In genomic region chr12:47758834-47759690, GRCh38 we compare ENCODE assay signal across 8 cellular contexts. TPM values are rescaled to one million over a fixed set of nuclear protein-coding genes. Genes with fewer than 3 reads are reported as not detected.
DNase-seq lines count a peak whose midpoint lies in the region; ATAC-seq and TF ChIP-seq lines count a peak whose summit lies in the region.

A gene with protein sequence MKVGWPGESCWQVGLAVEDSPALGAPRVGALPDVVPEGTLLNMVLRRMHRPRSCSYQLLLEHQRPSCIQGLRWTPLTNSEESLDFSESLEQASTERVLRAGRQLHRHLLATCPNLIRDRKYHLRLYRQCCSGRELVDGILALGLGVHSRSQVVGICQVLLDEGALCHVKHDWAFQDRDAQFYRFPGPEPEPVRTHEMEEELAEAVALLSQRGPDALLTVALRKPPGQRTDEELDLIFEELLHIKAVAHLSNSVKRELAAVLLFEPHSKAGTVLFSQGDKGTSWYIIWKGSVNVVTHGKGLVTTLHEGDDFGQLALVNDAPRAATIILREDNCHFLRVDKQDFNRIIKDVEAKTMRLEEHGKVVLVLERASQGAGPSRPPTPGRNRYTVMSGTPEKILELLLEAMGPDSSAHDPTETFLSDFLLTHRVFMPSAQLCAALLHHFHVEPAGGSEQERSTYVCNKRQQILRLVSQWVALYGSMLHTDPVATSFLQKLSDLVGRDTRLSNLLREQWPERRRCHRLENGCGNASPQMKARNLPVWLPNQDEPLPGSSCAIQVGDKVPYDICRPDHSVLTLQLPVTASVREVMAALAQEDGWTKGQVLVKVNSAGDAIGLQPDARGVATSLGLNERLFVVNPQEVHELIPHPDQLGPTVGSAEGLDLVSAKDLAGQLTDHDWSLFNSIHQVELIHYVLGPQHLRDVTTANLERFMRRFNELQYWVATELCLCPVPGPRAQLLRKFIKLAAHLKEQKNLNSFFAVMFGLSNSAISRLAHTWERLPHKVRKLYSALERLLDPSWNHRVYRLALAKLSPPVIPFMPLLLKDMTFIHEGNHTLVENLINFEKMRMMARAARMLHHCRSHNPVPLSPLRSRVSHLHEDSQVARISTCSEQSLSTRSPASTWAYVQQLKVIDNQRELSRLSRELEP (minus strand): TSS chr12:47758880. CDS start chr12:47758556, 324 bp downstream.

- H3K9me3 ChIP-seq in osteoblast (ENCODE audit: low read depth, low read length) (no peaks in the 10 kb centered on the region), tibial artery (no peaks in the 10 kb centered on the region)

- DNase-seq in D341Med (ENCODE audit: low spot score) (peak; percentile 91), SK-N-DZ (ENCODE audit: low spot score) (peak; percentile 71), glutamatergic neuron (peak; percentile 77), osteoblast (ENCODE audit: insufficient read length, low spot score, missing footprints) (peak; percentile 100), tibial artery (peak; percentile 83 to 94)
- peak; percentile 78 for DNase-seq in activated naive CD8-positive, alpha-beta T cell treated with anti-CD3 and anti-CD28 coated beads for 36 hours

- no peaks in the 10 kb centered on the region for H3K79me2 ChIP-seq in osteoblast (ENCODE audit: insufficient read depth, low read length)

- H3K27me3 ChIP-seq in osteoblast (ENCODE audit: insufficient read depth, low read length) (no peaks in the 10 kb centered on the region), tibial artery (no peaks in the 10 kb centered on the region)

- no peaks in the 10 kb centered on the region for H3K36me3 ChIP-seq in osteoblast (ENCODE audit: insufficient read depth, low read length)
- H3K36me3 ChIP-seq in tibial artery, result no peaks in the 10 kb centered on the region

- H2AFZ ChIP-seq in osteoblast (ENCODE audit: low read length), result peak within 1 kb of the TSS; percentile 96

- H3K27ac ChIP-seq in osteoblast (ENCODE audit: low read depth, low read length), result peak within 1 kb of the TSS; percentile 65
- peak within 1 kb of the TSS; percentile 77 to 83 for H3K27ac ChIP-seq in tibial artery

- H3K4me3 ChIP-seq in osteoblast (ENCODE audit: insufficient read depth, low read length), result peak within 1 kb of the TSS; percentile 84
- peak within 1 kb of the TSS; percentile 58 to 79 for H3K4me3 ChIP-seq in tibial artery

- peaks cover 35% of the 10 kb centered on the region for H3K4me1 Mint-ChIP-seq in activated naive CD8-positive, alpha-beta T cell treated with anti-CD3 and anti-CD28 coated beads for 36 hours
- peaks cover 15% of the 10 kb centered on the region for H3K4me1 Mint-ChIP-seq in glutamatergic neuron (ENCODE audit: low read depth, unreplicated experiment)

- peak; percentile 69 for ATAC-seq in GM21390 (IDR thresholded peaks at IDR 0.05; ENCODE audit: unreplicated experiment)

- no peaks in the 10 kb centered on the region for H3K9me3 Mint-ChIP-seq in activated naive CD8-positive, alpha-beta T cell treated with anti-CD3 and anti-CD28 coated beads for 36 hours
- H3K9me3 Mint-ChIP-seq in glutamatergic neuron (ENCODE audit: unreplicated experiment), result peaks cover 5% of the 10 kb centered on the region

- no peaks in the 10 kb centered on the region for H3K36me3 Mint-ChIP-seq in activated naive CD8-positive, alpha-beta T cell treated with anti-CD3 and anti-CD28 coated beads for 36 hours
- H3K36me3 Mint-ChIP-seq in glutamatergic neuron (ENCODE audit: unreplicated experiment), result no peaks in the 10 kb centered on the region

- TF ChIP-seq CTCF in glutamatergic neuron (IDR thresholded peaks at IDR 0.05; ENCODE audit: partially characterized antibody, unreplicated experiment) (peak; percentile 82), osteoblast (IDR thresholded peaks at IDR 0.05; ENCODE audit: extremely low read depth, low read depth, low read length) (no peak), tibial artery (IDR thresholded peaks at IDR 0.05) (peak; percentile 41 to 66)

- H3K4me2 ChIP-seq in osteoblast (ENCODE audit: insufficient read depth, low read length), result peak within 1 kb of the TSS; percentile 92

- peak; percentile 49; the same call in 1 of the 2 replicates for TF ChIP-seq RAD21 in Ishikawa (IDR thresholded peaks at IDR 0.05; ENCODE audit: low read depth)

- H3K27ac Mint-ChIP-seq in activated naive CD8-positive, alpha-beta T cell treated with anti-CD3 and anti-CD28 coated beads for 36 hours, result no peak within 1 kb of the TSS
- no peak within 1 kb of the TSS for H3K27ac Mint-ChIP-seq in glutamatergic neuron (ENCODE audit: unreplicated experiment)

- peaks cover 29% of the 10 kb centered on the region for H3K4me1 ChIP-seq in osteoblast (ENCODE audit: insufficient read depth, low read length)
- peaks cover 0 to 66% (median 49%) of the 10 kb centered on the region in 4 donors for H3K4me1 ChIP-seq in tibial artery

- no peaks in the 10 kb centered on the region for H4K20me1 ChIP-seq in osteoblast (ENCODE audit: insufficient read depth, low read length)

- no peaks in the 10 kb centered on the region for H3K27me3 Mint-ChIP-seq in activated naive CD8-positive, alpha-beta T cell treated with anti-CD3 and anti-CD28 coated beads for 36 hours
- peaks cover 9% of the 10 kb centered on the region for H3K27me3 Mint-ChIP-seq in glutamatergic neuron (ENCODE audit: unreplicated experiment)

- peak; percentile 97 for TF ChIP-seq EP300 in Ishikawa (IDR thresholded peaks at IDR 0.05; ENCODE audit: borderline replicate concordance)

- peak within 1 kb of the TSS; percentile 67 for H3K4me3 Mint-ChIP-seq in activated naive CD8-positive, alpha-beta T cell treated with anti-CD3 and anti-CD28 coated beads for 36 hours
- peak within 1 kb of the TSS; percentile 68 for H3K4me3 Mint-ChIP-seq in glutamatergic neuron (ENCODE audit: unreplicated experiment)

- intact Hi-C loops in tibial artery (cut with DNase I; ENCODE audit: low total_unique reads), result no loop called here

TF ChIP-seq in Ishikawa, 13 proteins besides CTCF, POLR2A, EP300 and RAD21:
- TF ChIP-seq, protein P1, sequence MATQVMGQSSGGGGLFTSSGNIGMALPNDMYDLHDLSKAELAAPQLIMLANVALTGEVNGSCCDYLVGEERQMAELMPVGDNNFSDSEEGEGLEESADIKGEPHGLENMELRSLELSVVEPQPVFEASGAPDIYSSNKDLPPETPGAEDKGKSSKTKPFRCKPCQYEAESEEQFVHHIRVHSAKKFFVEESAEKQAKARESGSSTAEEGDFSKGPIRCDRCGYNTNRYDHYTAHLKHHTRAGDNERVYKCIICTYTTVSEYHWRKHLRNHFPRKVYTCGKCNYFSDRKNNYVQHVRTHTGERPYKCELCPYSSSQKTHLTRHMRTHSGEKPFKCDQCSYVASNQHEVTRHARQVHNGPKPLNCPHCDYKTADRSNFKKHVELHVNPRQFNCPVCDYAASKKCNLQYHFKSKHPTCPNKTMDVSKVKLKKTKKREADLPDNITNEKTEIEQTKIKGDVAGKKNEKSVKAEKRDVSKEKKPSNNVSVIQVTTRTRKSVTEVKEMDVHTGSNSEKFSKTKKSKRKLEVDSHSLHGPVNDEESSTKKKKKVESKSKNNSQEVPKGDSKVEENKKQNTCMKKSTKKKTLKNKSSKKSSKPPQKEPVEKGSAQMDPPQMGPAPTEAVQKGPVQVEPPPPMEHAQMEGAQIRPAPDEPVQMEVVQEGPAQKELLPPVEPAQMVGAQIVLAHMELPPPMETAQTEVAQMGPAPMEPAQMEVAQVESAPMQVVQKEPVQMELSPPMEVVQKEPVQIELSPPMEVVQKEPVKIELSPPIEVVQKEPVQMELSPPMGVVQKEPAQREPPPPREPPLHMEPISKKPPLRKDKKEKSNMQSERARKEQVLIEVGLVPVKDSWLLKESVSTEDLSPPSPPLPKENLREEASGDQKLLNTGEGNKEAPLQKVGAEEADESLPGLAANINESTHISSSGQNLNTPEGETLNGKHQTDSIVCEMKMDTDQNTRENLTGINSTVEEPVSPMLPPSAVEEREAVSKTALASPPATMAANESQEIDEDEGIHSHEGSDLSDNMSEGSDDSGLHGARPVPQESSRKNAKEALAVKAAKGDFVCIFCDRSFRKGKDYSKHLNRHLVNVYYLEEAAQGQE (IDR thresholded peaks at IDR 0.05; ENCODE audit: low read depth), result no peak
- peak; percentile 29; the same call in 1 of the 2 replicates for TF ChIP-seq TAF1 (IDR thresholded peaks at IDR 0.05; ENCODE audit: low read depth)
- TF ChIP-seq YY1 (IDR thresholded peaks at IDR 0.05; ENCODE audit: low read depth), result no peak; the same call in 1 of the 2 replicates
- TF ChIP-seq TEAD4 (IDR thresholded peaks at IDR 0.05), result peak; percentile 93
- peak; percentile 98 for TF ChIP-seq TCF12 (IDR thresholded peaks at IDR 0.05; ENCODE audit: low read depth)
- peak; percentile 76 for TF ChIP-seq EGR1 (IDR thresholded peaks at IDR 0.05)
- peak; percentile 95 for TF ChIP-seq ZBTB7A (IDR thresholded peaks at IDR 0.05; ENCODE audit: low read depth)
- peak; percentile 91 for TF ChIP-seq FOXM1 (IDR thresholded peaks at IDR 0.05; ENCODE audit: borderline replicate concordance, low read depth)
- peak; percentile 99 for TF ChIP-seq NFIC (IDR thresholded peaks at IDR 0.05)
- TF ChIP-seq CREB1 (IDR thresholded peaks at IDR 0.05; ENCODE audit: low read depth), result peak; percentile 53; the same call in 1 of the 2 replicates
- 0 out of 2 replicates have a peak, but pooled peaks have one; percentile 49 for TF ChIP-seq CEBPB (IDR thresholded peaks at IDR 0.05)
- TF ChIP-seq, protein P2, sequence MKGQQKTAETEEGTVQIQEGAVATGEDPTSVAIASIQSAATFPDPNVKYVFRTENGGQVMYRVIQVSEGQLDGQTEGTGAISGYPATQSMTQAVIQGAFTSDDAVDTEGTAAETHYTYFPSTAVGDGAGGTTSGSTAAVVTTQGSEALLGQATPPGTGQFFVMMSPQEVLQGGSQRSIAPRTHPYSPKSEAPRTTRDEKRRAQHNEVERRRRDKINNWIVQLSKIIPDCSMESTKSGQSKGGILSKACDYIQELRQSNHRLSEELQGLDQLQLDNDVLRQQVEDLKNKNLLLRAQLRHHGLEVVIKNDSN (IDR thresholded peaks at IDR 0.05), result peak; percentile 93
- TF ChIP-seq, protein P3, sequence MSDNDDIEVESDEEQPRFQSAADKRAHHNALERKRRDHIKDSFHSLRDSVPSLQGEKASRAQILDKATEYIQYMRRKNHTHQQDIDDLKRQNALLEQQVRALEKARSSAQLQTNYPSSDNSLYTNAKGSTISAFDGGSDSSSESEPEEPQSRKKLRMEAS (IDR thresholded peaks at IDR 0.05), result peak; percentile 97

RNA-seq across cellular contexts. Expression of the gene that starts here (rescaled TPM):
- 1.3 and 4.6 TPM in 2 replicates for polyA plus RNA-seq in SK-N-DZ (2014; cell fraction: cytosol; rRNA removed)
- polyA plus RNA-seq in SK-N-DZ (2014; cell fraction: nucleus; rRNA removed), result 1.6 and 2.8 TPM in 2 replicates
- under 1 TPM; 0.27 to 0.54 TPM for total RNA-seq in activated naive CD8-positive, alpha-beta T cell treated with anti-CD3 and anti-CD28 coated beads for 36 hours
- total RNA-seq in glutamatergic neuron (ENCODE audit: unreplicated experiment), result 0.81 TPM
- 3.5 and 4.3 TPM in 2 replicates for total RNA-seq in osteoblast

Comparison
In these comparisons a context has a peak if more than half of its experiments do, and no peak if none do; other contexts are left out.
1. Peak in every context shown above with its lines: DNase-seq, ATAC-seq, H3K4me3 ChIP-seq and H3K27ac ChIP-seq.
2. Peak in DNase-seq in activated naive CD8-positive, alpha-beta T cell treated with anti-CD3 and anti-CD28 coated beads for 36 hours; RNA of the gene not detected or under 1 TPM.
3. Peak in DNase-seq in glutamatergic neuron; RNA of the gene not detected or under 1 TPM.